ENCODE assay signal across 16 cellular contexts in genomic region chr20:50333856-50334255, GRCh38.
A peak's percentile ranks its signal among the peaks of the same experiment; 100 is the strongest.
DNase-seq lines count a peak whose midpoint lies in the region; ATAC-seq and TF ChIP-seq lines count a peak whose summit lies in the region.
"Had no signal": no experiment of that assay in that cellular context is flagged by ENCODE, and none has a peak within 500 bp of the region (broad histone marks: within the 10 kb centered on the region; RNA-seq: fewer than 3 reads in every experiment).

No MANE protein-coding gene starts in this region.

- no peaks in the 10 kb centered on the region for H3K36me3 Mint-ChIP-seq in natural killer cell
- H3K36me3 Mint-ChIP-seq: activated CD4-positive, alpha-beta memory T cell treated with anti-CD3 and anti-CD28 coated beads for 36 hours; neural progenitor cell had no signal

- no peaks in the 10 kb centered on the region for H3K36me3 ChIP-seq in breast epithelium
- no peaks in the 10 kb centered on the region for H3K36me3 ChIP-seq in uterus
- no peaks in the 10 kb centered on the region for H3K36me3 ChIP-seq in body of pancreas (replicated peaks in 1 of 2; ENCODE audit: insufficient read depth in 1 of 2, low read depth in 2 of 2)
- no peaks in the 10 kb centered on the region for H3K36me3 ChIP-seq in gastrocnemius medialis
- H3K36me3 ChIP-seq: neural progenitor cell had no signal

- ATAC-seq in natural killer cell (no peak), body of pancreas (no peak), gastrocnemius medialis (no peak)

- H3K9me3 Mint-ChIP-seq in natural killer cell, result peaks cover 0 to 4% of the 10 kb centered on the region in 2 donors
- H3K9me3 Mint-ChIP-seq: activated CD4-positive, alpha-beta memory T cell treated with anti-CD3 and anti-CD28 coated beads for 36 hours; neural progenitor cell had no signal

- H3K4me1 ChIP-seq in breast epithelium (peaks cover 15 to 27% of the 10 kb centered on the region in 2 donors), uterus (no peaks in the 10 kb centered on the region), body of pancreas (peaks cover 26% of the 10 kb centered on the region), gastrocnemius medialis (peaks cover 6 to 10% of the 10 kb centered on the region in 2 donors)

- H3K9me3 ChIP-seq in breast epithelium (no peaks in the 10 kb centered on the region), uterus (no peaks in the 10 kb centered on the region), body of pancreas (no peaks in the 10 kb centered on the region), gastrocnemius medialis (no peaks in the 10 kb centered on the region)
- H3K9me3 ChIP-seq: testis had no signal

- no peaks in the 10 kb centered on the region for H3K27me3 ChIP-seq in breast epithelium
- H3K27me3 ChIP-seq in uterus, result no peaks in the 10 kb centered on the region
- no peaks in the 10 kb centered on the region for H3K27me3 ChIP-seq in body of pancreas
- no peaks in the 10 kb centered on the region for H3K27me3 ChIP-seq in gastrocnemius medialis
- H3K27me3 ChIP-seq: neural progenitor cell, testis had no signal

- DNase-seq in LoVo (ENCODE audit: low spot score) (peak; percentile 84), breast epithelium (ENCODE audit: low spot score in 2 of 2) (peak in 1 of 2 donors; percentile 74), left kidney (ENCODE audit: low read depth, low spot score) (peak; percentile 64), natural killer cell (no peak), uterus (no peak), body of pancreas (no peak), gastrocnemius medialis (no peak)
- DNase-seq: activated CD4-positive, alpha-beta memory T cell treated with anti-CD3 and anti-CD28 coated beads for 36 hours; activated naive CD4-positive, alpha-beta T cell treated with anti-CD3 and anti-CD28 coated beads, Interleukin-2, amount 50 U/mL, for 16 hours; DMS79 treated with DMSO at 0.1 percent for 48 hours; effector memory CD4-positive, alpha-beta T cell; Kasumi-1; NCI-H774; testis had no signal

- H3K4me1 Mint-ChIP-seq in natural killer cell, result peaks cover 16 to 34% of the 10 kb centered on the region in 2 donors

- TF ChIP-seq CTCF in breast epithelium (IDR thresholded peaks at IDR 0.05) (no peak), natural killer cell (IDR thresholded peaks at IDR 0.05) (no peak), uterus (IDR thresholded peaks at IDR 0.05) (no peak), body of pancreas (IDR thresholded peaks at IDR 0.05) (no peak), gastrocnemius medialis (IDR thresholded peaks at IDR 0.05 in 4 of 5, conservative IDR thresholded peaks at IDR 0.05 in 1 of 5) (no peak)

- intact Hi-C loops in breast epithelium (cut with DNase I; ENCODE audit: low total_unique reads), result no loop called here
- intact Hi-C loops in natural killer cell (cut with micrococcal nuclease), result no loop called here
- intact Hi-C loops in uterus (cut with DNase I; ENCODE audit: low total_unique reads), result no loop called here
- intact Hi-C loops in body of pancreas (cut with DNase I), result no loop called here
- intact Hi-C loops in gastrocnemius medialis (cut with DNase I; ENCODE audit: low total_unique reads), result no loop called here

- in situ Hi-C loops in gastrocnemius medialis (cut with MboI; ENCODE audit: low sequenced_read_pairs in 4 of 4), result no loop called here

- no peak overlapping the region for H3K4me3 Mint-ChIP-seq in natural killer cell
- H3K4me3 Mint-ChIP-seq: activated CD4-positive, alpha-beta memory T cell treated with anti-CD3 and anti-CD28 coated beads for 36 hours; neural progenitor cell; T-helper 1 cell treated with Interleukin-12 subunit alpha and Interleukin-12 subunit beta and Interleukin-4 antibody, amounts not matched to agents 30 μg/mL and 1 μg/mL, for 36 hours had no signal

- H3K4me3 ChIP-seq in breast epithelium (no peak overlapping the region), uterus (no peak overlapping the region), body of pancreas (no peak overlapping the region), gastrocnemius medialis (no peak overlapping the region)
- H3K4me3 ChIP-seq: neural progenitor cell, testis had no signal

- H3K27me3 Mint-ChIP-seq in natural killer cell (ENCODE audit: low read depth in 2 of 2), result peaks cover 21 to 40% of the 10 kb centered on the region in 2 donors

- 81 to 85% methylated on average over 9 of the region's 9 CpGs for whole genome bisulfite sequencing in body of pancreas, 2 donors

- H3K27ac ChIP-seq in breast epithelium, result peak overlapping the region; percentile 76 to 88
- no peak overlapping the region for H3K27ac ChIP-seq in uterus
- no peak overlapping the region for H3K27ac ChIP-seq in body of pancreas
- H3K27ac ChIP-seq in gastrocnemius medialis, result no peak overlapping the region
- H3K27ac ChIP-seq: neural progenitor cell, testis had no signal

- TF ChIP-seq POLR2A in breast epithelium (IDR thresholded peaks at IDR 0.05), result no peak
- TF ChIP-seq POLR2A in uterus (IDR thresholded peaks at IDR 0.05), result no peak
- no peak for TF ChIP-seq POLR2A in body of pancreas (IDR thresholded peaks at IDR 0.05)
- TF ChIP-seq POLR2A in gastrocnemius medialis (IDR thresholded peaks at IDR 0.05), result no peak

- no peak overlapping the region for H3K27ac Mint-ChIP-seq in natural killer cell
- H3K27ac Mint-ChIP-seq: activated CD4-positive, alpha-beta memory T cell treated with anti-CD3 and anti-CD28 coated beads for 36 hours; neural progenitor cell; T-helper 1 cell treated with Interleukin-12 subunit alpha and Interleukin-12 subunit beta and Interleukin-4 antibody, amounts not matched to agents 30 μg/mL and 1 μg/mL, for 36 hours had no signal

Comparison
In these comparisons a context has a peak if more than half of its experiments do, and no peak if none do; other contexts are left out.
1. DNase-seq: peak in LoVo (single experiment) and left kidney (single experiment); none in natural killer cell (single experiment), uterus (0 of 2), body of pancreas (0 of 4) and gastrocnemius medialis (0 of 2).
2. H3K27ac ChIP-seq: peak in breast epithelium (2 of 2); none in uterus (0 of 2), body of pancreas (0 of 4) and gastrocnemius medialis (0 of 4).